29 cellular contexts compared by ENCODE assay signal in genomic region chr4:74777531-74777930, GRCh38. TPM values are rescaled to one million over a fixed set of nuclear protein-coding genes. Genes with fewer than 3 reads are reported as not detected.
"Had no signal": no experiment of that assay in that cellular context is flagged by ENCODE, and none has a peak within 500 bp of the region (broad histone marks: within the 10 kb centered on the region; RNA-seq: fewer than 3 reads in every experiment).

No MANE protein-coding gene starts in this region.

- H3K36me3 ChIP-seq: lower lobe of right lung, ovary, sigmoid colon, suprapubic skin, transverse colon, upper lobe of right lung, uterus had no signal

- H3K4me1 ChIP-seq: lower lobe of right lung, psoas muscle, suprapubic skin, transverse colon, upper lobe of right lung, uterus had no signal

- H3K27ac ChIP-seq: coronary artery, lower lobe of right lung, ovary, psoas muscle, sigmoid colon, skin epidermis, suprapubic skin, transverse colon, upper lobe of right lung, uterus had no signal

- DNase-seq: dermis blood vessel endothelial cell; effector memory CD8-positive, alpha-beta T cell; foreskin melanocyte; glutamatergic neuron; left ventricle myocardium superior; lower lobe of right lung; mucosa of descending colon; naive thymus-derived CD4-positive, alpha-beta T cell; nephron progenitor cell; nucleus accumbens; ovary; posterior cingulate gyrus; psoas muscle; right cardiac atrium; sigmoid colon; stimulated activated CD4-positive, alpha-beta T cell treated with anti-CD3 and anti-CD28 coated beads, Interleukin-12 subunit alpha, Interleukin-12 subunit beta, amount 100 ng/mL, for 4 hours; stimulated activated CD4-positive, alpha-beta T cell treated with anti-CD3 and anti-CD28 coated beads, Interleukin-1b, Interleukin-23, amount 100 ng/mL, for 48 hours; stimulated activated CD4-positive, alpha-beta T cell treated with anti-CD3 and anti-CD28 coated beads, Interleukin-4, amount 100 ng/mL, for 1 hour; stimulated activated CD8-positive, alpha-beta memory T cell treated with anti-CD3 and anti-CD28 coated beads, Interleukin-4, amount 100 ng/mL, for 48 hours; stimulated activated naive CD4-positive, alpha-beta T cell; stimulated activated naive CD8-positive, alpha-beta T cell treated with anti-CD3 and anti-CD28 coated beads, Interleukin-15, amount 100 ng/mL, for 72 hours; transverse colon; upper lobe of right lung; uterus had no signal

- ATAC-seq: effector memory CD8-positive, alpha-beta T cell; left ventricle myocardium superior; lower lobe of right lung; mucosa of descending colon; naive thymus-derived CD4-positive, alpha-beta T cell; psoas muscle; right cardiac atrium; stimulated activated naive CD8-positive, alpha-beta T cell treated with anti-CD3 and anti-CD28 coated beads, Interleukin-15, amount 100 ng/mL, for 72 hours; upper lobe of right lung had no signal

- H3K4me3 ChIP-seq: coronary artery, lower lobe of right lung, mucosa of descending colon, ovary, psoas muscle, sigmoid colon, skin epidermis, suprapubic skin, transverse colon, upper lobe of right lung, uterus had no signal

- H3K27me3 ChIP-seq: ovary, sigmoid colon, suprapubic skin, transverse colon, upper lobe of right lung, uterus had no signal

- H3K9me3 ChIP-seq: lower lobe of right lung, mucosa of descending colon, ovary, psoas muscle, sigmoid colon, suprapubic skin, transverse colon, upper lobe of right lung, uterus had no signal

- FAIRE-seq: endometrium, keratinocyte had no signal

RNA-seq across cellular contexts. Expression of gene BTC, which starts 16.8 kb away (rescaled TPM):
- total RNA-seq: naive thymus-derived CD4-positive, alpha-beta T cell had no signal
- polyA plus RNA-seq: naive thymus-derived CD4-positive, alpha-beta T cell had no signal
